In genomic region chr1:228836954-228837481, GRCh38 we compare ENCODE assay signal across 23 cellular contexts.
A peak's percentile ranks its signal among the peaks of the same experiment; 100 is the strongest.
DNase-seq lines count a peak whose midpoint lies in the region; ATAC-seq and TF ChIP-seq lines count a peak whose summit lies in the region.
"Had no signal": no experiment of that assay in that cellular context is flagged by ENCODE, and none has a peak within 500 bp of the region (broad histone marks: within the 10 kb centered on the region; RNA-seq: fewer than 3 reads in every experiment).

No MANE protein-coding gene starts in this region.

- H3K79me2 ChIP-seq in neural progenitor cell (ENCODE audit: low read depth) = no peaks in the 10 kb centered on the region

- H3K4me2 ChIP-seq in neural progenitor cell = no peak overlapping the region

- H4K20me1 ChIP-seq in neural progenitor cell (ENCODE audit: low read depth) = no peaks in the 10 kb centered on the region

- peaks cover 3% of the 10 kb centered on the region for H3F3A ChIP-seq in neural progenitor cell (ENCODE audit: low read depth)

- peaks cover 12% of the 10 kb centered on the region for H3K27me3 Mint-ChIP-seq in endodermal cell (ENCODE audit: insufficient read depth)
- H3K27me3 Mint-ChIP-seq in neural progenitor cell (ENCODE audit: insufficient read depth, low read depth) = peaks cover 11% of the 10 kb centered on the region

- H2AFZ ChIP-seq in neural progenitor cell (replicated peaks) = no peak overlapping the region

- H3K27ac Mint-ChIP-seq in endodermal cell (peak overlapping the region; percentile 19), neural progenitor cell (peak overlapping the region; percentile 16)
- H3K27ac Mint-ChIP-seq: naive thymus-derived CD8-positive, alpha-beta T cell had no signal

- TF ChIP-seq CTCF in Peyer's patch (IDR thresholded peaks at IDR 0.05) = no peak
- no peak for TF ChIP-seq CTCF in endodermal cell (conservative IDR thresholded peaks at IDR 0.05)
- no peak for TF ChIP-seq CTCF in neural progenitor cell (IDR thresholded peaks at IDR 0.05)
- no peak for TF ChIP-seq CTCF in tibial artery (IDR thresholded peaks at IDR 0.05)

- H3K4me3 ChIP-seq in Peyer's patch = peak overlapping the region in 2 of 4 donors; percentile 48 to 50
- no peak overlapping the region for H3K4me3 ChIP-seq in endodermal cell (ENCODE audit: low read length)
- no peak overlapping the region for H3K4me3 ChIP-seq in neural progenitor cell
- H3K4me3 ChIP-seq in tibial artery = no peak overlapping the region
- H3K4me3 ChIP-seq: heart left ventricle, MG63, skin epidermis had no signal

- H3K27ac ChIP-seq in Peyer's patch (peak overlapping the region in 3 of 4 donors; percentile 75 to 93 (median 92)), endodermal cell (ENCODE audit: low read depth, low read length) (no peak overlapping the region), neural progenitor cell (no peak overlapping the region), tibial artery (no peak overlapping the region)
- H3K27ac ChIP-seq: WERI-Rb-1 had no signal

- TF ChIP-seq POLR2A in Peyer's patch (IDR thresholded peaks at IDR 0.05) = no peak

- H3K4me1 ChIP-seq in Peyer's patch (peaks cover 0 to 15% (median 2%) of the 10 kb centered on the region in 4 donors), endodermal cell (ENCODE audit: control insufficient read depth, insufficient read depth, low read length) (peaks cover 14% of the 10 kb centered on the region), neural progenitor cell (no peaks in the 10 kb centered on the region), tibial artery (peaks cover 0 to 30% (median 23%) of the 10 kb centered on the region in 4 donors)

- H3K9ac ChIP-seq in endodermal cell (ENCODE audit: extremely low read depth, low read length, poor library complexity, severe bottlenecking) (no peak overlapping the region), neural progenitor cell (no peak overlapping the region)

- peaks cover 32% of the 10 kb centered on the region for H3K4me1 Mint-ChIP-seq in endodermal cell
- H3K4me1 Mint-ChIP-seq in neural progenitor cell = peaks cover 47% of the 10 kb centered on the region
- H3K4me1 Mint-ChIP-seq: naive thymus-derived CD8-positive, alpha-beta T cell had no signal

- no peaks in the 10 kb centered on the region for H3K9me3 ChIP-seq in Peyer's patch
- no peaks in the 10 kb centered on the region for H3K9me3 ChIP-seq in endodermal cell (ENCODE audit: control insufficient read depth, low read length)
- no peaks in the 10 kb centered on the region for H3K9me3 ChIP-seq in neural progenitor cell (ENCODE audit: low read depth)
- no peaks in the 10 kb centered on the region for H3K9me3 ChIP-seq in tibial artery
- H3K9me3 ChIP-seq: BE2C, heart left ventricle, MG63 had no signal

- no peak overlapping the region for H3K4me3 Mint-ChIP-seq in endodermal cell
- H3K4me3 Mint-ChIP-seq in neural progenitor cell = no peak overlapping the region
- H3K4me3 Mint-ChIP-seq: naive thymus-derived CD8-positive, alpha-beta T cell had no signal

- DNase-seq in Peyer's patch = no peak
- no peak for DNase-seq in endodermal cell
- no peak for DNase-seq in neural progenitor cell (ENCODE audit: low spot score)
- no peak for DNase-seq in tibial artery
- no peak for DNase-seq in NCI-H1105 treated with DMSO at 0.1 percent for 48 hours (lab: John Stamatoyannopoulos, UW)
- DNase-seq in stimulated activated CD8-positive, alpha-beta memory T cell treated with anti-CD3 and anti-CD28 coated beads, Interleukin-4, amount 100 ng/mL, for 48 hours = no peak
- DNase-seq: activated CD4-positive, alpha-beta T cell treated with anti-CD3 and anti-CD28 coated beads, Interleukin-2, amount 50 U/mL, for 48 hours; activated T-cell treated with anti-CD3 and anti-CD28 coated beads for 4 hours; amniotic stem cell; BE2C; cerebellar nuclear complex; heart left ventricle; IMR-90; MG63; naive thymus-derived CD8-positive, alpha-beta T cell; NCI-H146; NCI-H526 treated with DMSO at 0.1 percent for 48 hours; SHP77 treated with DMSO at 0.1 percent for 48 hours; stimulated activated CD4-positive, alpha-beta T cell treated with anti-CD3 and anti-CD28 coated beads, Interleukin-4, amount 100 ng/mL, for 24 hours; T-helper 2 cell; WERI-Rb-1 had no signal

- H3K9me3 Mint-ChIP-seq in endodermal cell (peaks cover 5% of the 10 kb centered on the region), neural progenitor cell (peaks cover 5% of the 10 kb centered on the region)
- H3K9me3 Mint-ChIP-seq: naive thymus-derived CD8-positive, alpha-beta T cell had no signal

- WGBS in endodermal cell (ENCODE audit: insufficient coverage in 1 of 2, insufficient read length in 1 of 2), 2 experiments = 92 to 96% methylated on average over 8 to 10 of the region's 10 CpGs

- H3K27me3 ChIP-seq in Peyer's patch (no peaks in the 10 kb centered on the region), endodermal cell (ENCODE audit: control insufficient read depth, insufficient read depth, low read length, poor library complexity, severe bottlenecking) (no peaks in the 10 kb centered on the region), neural progenitor cell (no peaks in the 10 kb centered on the region), tibial artery (no peaks in the 10 kb centered on the region)
- H3K27me3 ChIP-seq: BE2C had no signal

- no peak for ATAC-seq in GM19467 (IDR thresholded peaks at IDR 0.05; ENCODE audit: unreplicated experiment)
- ATAC-seq: naive thymus-derived CD8-positive, alpha-beta T cell had no signal

- H3K36me3 ChIP-seq in Peyer's patch (no peaks in the 10 kb centered on the region), endodermal cell (ENCODE audit: control insufficient read depth, insufficient read depth, low read length) (no peaks in the 10 kb centered on the region), neural progenitor cell (no peaks in the 10 kb centered on the region), tibial artery (no peaks in the 10 kb centered on the region)
- H3K36me3 ChIP-seq: BE2C, heart left ventricle, MG63, WERI-Rb-1 had no signal

- intact Hi-C loops in tibial artery (cut with DNase I; ENCODE audit: low total_unique reads) = no loop called here

- H3K36me3 Mint-ChIP-seq in endodermal cell (ENCODE audit: low read depth) (no peaks in the 10 kb centered on the region), neural progenitor cell (no peaks in the 10 kb centered on the region)
- H3K36me3 Mint-ChIP-seq: naive thymus-derived CD8-positive, alpha-beta T cell had no signal

Comparison
In these comparisons a context has a peak if more than half of its experiments do, and no peak if none do; other contexts are left out.
1. H3K27ac ChIP-seq: peak in Peyer's patch (3 of 4); none in endodermal cell (single experiment), neural progenitor cell (single experiment) and tibial artery (0 of 2).